In genomic region chr21:38460171-38460742, GRCh38 we compare ENCODE assay signal across 11 cellular contexts. TPM values are rescaled to one million over a fixed set of nuclear protein-coding genes. Genes with fewer than 3 reads are reported as not detected.
A peak's percentile ranks its signal among the peaks of the same experiment; 100 is the strongest.
DNase-seq lines count a peak whose midpoint lies in the region; ATAC-seq, FAIRE-seq and TF ChIP-seq lines count a peak whose summit lies in the region.
"Had no signal": no experiment of that assay in that cellular context is flagged by ENCODE, and none has a peak within 500 bp of the region (broad histone marks: within the 10 kb centered on the region; RNA-seq: fewer than 3 reads in every experiment).

No MANE protein-coding gene starts in this region.

- ATAC-seq in HepG2 = no peak

- H3K36me3 ChIP-seq in brain microvascular endothelial cell (replicated peaks) = no peaks in the 10 kb centered on the region
- no peaks in the 10 kb centered on the region for H3K36me3 ChIP-seq in hepatocyte (replicated peaks; ENCODE audit: insufficient read depth, low read depth)
- no peaks in the 10 kb centered on the region for H3K36me3 ChIP-seq in tibial artery
- H3K36me3 ChIP-seq in HepG2 (replicated peaks in 1 of 2; ENCODE audit: control insufficient read depth in 1 of 2, insufficient read depth in 2 of 2, low read length in 2 of 2) = no peaks in the 10 kb centered on the region

- TF ChIP-seq EP300 in HepG2 (IDR thresholded peaks at IDR 0.05; ENCODE audit: low read depth in 2 of 2, low read length in 2 of 2) = no peak
- TF ChIP-seq EP300 in HepG2 (CRISPR knock-in tag; IDR thresholded peaks at IDR 0.05; ENCODE audit: borderline replicate concordance) = no peak

- H3K4me3 ChIP-seq in brain microvascular endothelial cell (ENCODE audit: low read depth, low read length) = no peak overlapping the region
- H3K4me3 ChIP-seq in hepatocyte = no peak overlapping the region
- H3K4me3 ChIP-seq in tibial artery = no peak overlapping the region
- no peak overlapping the region for H3K4me3 ChIP-seq in HepG2 (replicated peaks in 1 of 3; ENCODE audit: insufficient read depth in 1 of 3, low read depth in 2 of 3, low read length in 3 of 3)
- H3K4me3 ChIP-seq: PC-9 had no signal

- no peaks in the 10 kb centered on the region for H4K20me1 ChIP-seq in hepatocyte (ENCODE audit: insufficient read depth, poor library complexity, severe bottlenecking)
- H4K20me1 ChIP-seq in HepG2 (ENCODE audit: insufficient read depth, low read length) = no peaks in the 10 kb centered on the region

- H3K9ac ChIP-seq in HepG2 (ENCODE audit: insufficient read depth, low read depth, low read length) = no peak overlapping the region

- in situ Hi-C loops in brain microvascular endothelial cell (cut with HindIII; ENCODE audit: low pct_ligation_motif_present, low sequenced_read_pairs) = no loop called here
- in situ Hi-C loops in HepG2 (cut with HindIII; ENCODE audit: extremely low pct_ligation_motif_present, low pct_unique_long_range_greater_than_20kb) = no loop called here

- H2AFZ ChIP-seq in hepatocyte (no peak overlapping the region), HepG2 (ENCODE audit: low read length) (no peak overlapping the region)
- H2AFZ ChIP-seq: PC-9 had no signal

- no peak for TF ChIP-seq POLR2A in HepG2 (IDR thresholded peaks at IDR 0.05; ENCODE audit: insufficient read depth in 1 of 2, low read depth in 2 of 2, low read length in 2 of 2)

- 81% methylated on average over 6 of the region's 6 CpGs for WGBS in hepatocyte (ENCODE audit: low lambda C conversion rate, missing lambda C conversion rate)
- 47% methylated on average over 6 of the region's 6 CpGs for WGBS in HepG2 (ENCODE audit: low lambda C conversion rate)

- TF ChIP-seq CTCF in brain microvascular endothelial cell (IDR thresholded peaks at IDR 0.05; ENCODE audit: low read depth, low read length, missing control alignments) (no peak), hepatocyte (IDR thresholded peaks at IDR 0.05; ENCODE audit: poor library complexity) (no peak), tibial artery (IDR thresholded peaks at IDR 0.05) (no peak), HepG2 (CRISPR knock-in tag; IDR thresholded peaks at IDR 0.05) (no peak)

- no peak for FAIRE-seq in HepG2 (lab: Jason Lieb, UNC)

- H3K4me2 ChIP-seq in hepatocyte (no peak overlapping the region), HepG2 (ENCODE audit: low read depth, low read length) (no peak overlapping the region)
- H3K4me2 ChIP-seq: PC-9 had no signal

- CTCF ChIA-PET in HepG2 (lab: Yijun Ruan, JAX; ENCODE audit: low intra/inter-chr PET ratio, low total read pairs) = no interaction called here

- H3K27ac ChIP-seq in brain microvascular endothelial cell (peak overlapping the region; percentile 96), hepatocyte (peak overlapping the region; percentile 20), tibial artery (peak overlapping the region; percentile 77 to 80), HepG2 (ENCODE audit: extremely low read length, insufficient read depth, low read length) (no peak overlapping the region)
- H3K27ac ChIP-seq: PC-9 had no signal

- H3K9me3 ChIP-seq in hepatocyte (ENCODE audit: low read depth) = no peaks in the 10 kb centered on the region
- H3K9me3 ChIP-seq in tibial artery = no peaks in the 10 kb centered on the region
- no peaks in the 10 kb centered on the region for H3K9me3 ChIP-seq in HepG2 (ENCODE audit: low read length)

- H3K4me1 ChIP-seq in hepatocyte (ENCODE audit: insufficient read depth) (no peaks in the 10 kb centered on the region), tibial artery (peaks cover 0 to 77% (median 42%) of the 10 kb centered on the region in 4 donors), HepG2 (ENCODE audit: insufficient read depth, low read length) (no peaks in the 10 kb centered on the region)

- DNase-seq in NCI-H2029 (lab: John Stamatoyannopoulos, UW) (peak; percentile 71), brain microvascular endothelial cell (peak; percentile 84), hepatocyte (ENCODE audit: low spot score) (no peak), tibial artery (peak in 1 of 2 donors; percentile 48), NCI-H748 (lab: John Stamatoyannopoulos, UW; ENCODE audit: unreplicated experiment) (no peak), HepG2 (ENCODE audit: low spot score) (no peak)
- DNase-seq in stimulated activated CD4-positive, alpha-beta T cell treated with anti-CD3 and anti-CD28 coated beads, Interleukin-4, amount 100 ng/mL, for 1 hour = no peak
- DNase-seq: activated T-cell treated with anti-CD3 and anti-CD28 coated beads for 4 hours, glutamatergic neuron, NCI-H146, PC-9 had no signal

- intact Hi-C loops in tibial artery (cut with DNase I; ENCODE audit: low total_unique reads) (no loop called here), HepG2 (cut with micrococcal nuclease; ENCODE audit: unreplicated experiment) (no loop called here)

- no TSS peak for BruUV-seq in HepG2 (replicated peaks; lab: Mats Ljungman, UMichigan)

- H3K79me2 ChIP-seq in hepatocyte (no peaks in the 10 kb centered on the region), HepG2 (ENCODE audit: insufficient read depth, low read length) (no peaks in the 10 kb centered on the region)

- H3K9me2 ChIP-seq in hepatocyte (replicated peaks; ENCODE audit: insufficient read depth) = no peaks in the 10 kb centered on the region

- no peaks in the 10 kb centered on the region for H3K27me3 ChIP-seq in brain microvascular endothelial cell (replicated peaks)
- no peaks in the 10 kb centered on the region for H3K27me3 ChIP-seq in hepatocyte
- no peaks in the 10 kb centered on the region for H3K27me3 ChIP-seq in tibial artery
- H3K27me3 ChIP-seq in HepG2 (ENCODE audit: control insufficient read depth in 1 of 2, insufficient read depth in 2 of 2, low read length in 2 of 2) = peaks cover 0 to 4% of the 10 kb centered on the region in 2 experiments; a peak in 1 of 5 replicates

- POLR2A ChIA-PET in HepG2 (lab: Yijun Ruan, JAX) = no interaction called here

- no peak for TF ChIP-seq RAD21 in HepG2 (CRISPR knock-in tag; IDR thresholded peaks at IDR 0.05)

TF ChIP-seq in HepG2, 621 proteins besides CTCF, POLR2A, EP300 and RAD21 (continues in another document):
- TF ChIP-seq ATF1 (CRISPR knock-in tag; IDR thresholded peaks at IDR 0.05) (no peak), JUN (CRISPR knock-in tag; IDR thresholded peaks at IDR 0.05) (no peak), SIN3B (IDR thresholded peaks at IDR 0.05; ENCODE audit: low read length) (no peak), POLR2AphosphoS2 (IDR thresholded peaks at IDR 0.05; ENCODE audit: low read depth, low read length) (no peak), GMEB1 (CRISPR knock-in tag; IDR thresholded peaks at IDR 0.05; ENCODE audit: borderline replicate concordance) (no peak)
- TF ChIP-seq, protein P1, sequence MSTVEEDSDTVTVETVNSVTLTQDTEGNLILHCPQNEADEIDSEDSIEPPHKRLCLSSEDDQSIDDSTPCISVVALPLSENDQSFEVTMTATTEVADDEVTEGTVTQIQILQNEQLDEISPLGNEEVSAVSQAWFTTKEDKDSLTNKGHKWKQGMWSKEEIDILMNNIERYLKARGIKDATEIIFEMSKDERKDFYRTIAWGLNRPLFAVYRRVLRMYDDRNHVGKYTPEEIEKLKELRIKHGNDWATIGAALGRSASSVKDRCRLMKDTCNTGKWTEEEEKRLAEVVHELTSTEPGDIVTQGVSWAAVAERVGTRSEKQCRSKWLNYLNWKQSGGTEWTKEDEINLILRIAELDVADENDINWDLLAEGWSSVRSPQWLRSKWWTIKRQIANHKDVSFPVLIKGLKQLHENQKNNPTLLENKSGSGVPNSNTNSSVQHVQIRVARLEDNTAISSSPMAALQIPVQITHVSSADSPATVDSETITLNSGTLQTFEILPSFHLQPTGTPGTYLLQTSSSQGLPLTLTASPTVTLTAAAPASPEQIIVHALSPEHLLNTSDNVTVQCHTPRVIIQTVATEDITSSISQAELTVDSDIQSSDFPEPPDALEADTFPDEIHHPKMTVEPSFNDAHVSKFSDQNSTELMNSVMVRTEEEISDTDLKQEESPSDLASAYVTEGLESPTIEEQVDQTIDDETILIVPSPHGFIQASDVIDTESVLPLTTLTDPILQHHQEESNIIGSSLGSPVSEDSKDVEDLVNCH (CRISPR knock-in tag; IDR thresholded peaks at IDR 0.05) = no peak

RNA-seq across cellular contexts. Expression of gene ERG, which starts 38.0 kb away (rescaled TPM):
- total RNA-seq in hepatocyte = 4.7 and 5.1 TPM in 2 replicates
- 1.9 and 2.5 TPM in 2 replicates for polyA plus RNA-seq in hepatocyte
- not detected in 2 replicates for total RNA-seq in HepG2 (2016; rRNA removed; fragmentation: Illumina TruSeq; extraction: Trizol)
- not detected in 2 replicates for total RNA-seq in HepG2 (2016; cell fraction: cytosol; rRNA removed; fragmentation: Illumina TruSeq; extraction: Trizol; ENCODE audit: low read depth)
- not detected in 2 replicates for total RNA-seq in HepG2 (2016; cell fraction: insoluble cytoplasmic fraction; rRNA removed; fragmentation: Illumina TruSeq; extraction: Trizol)
- total RNA-seq in HepG2 (2016; cell fraction: membrane; rRNA removed; fragmentation: Illumina TruSeq; extraction: Trizol) = not detected in 2 replicates
- not detected in 2 replicates for total RNA-seq in HepG2 (2016; cell fraction: nucleus; rRNA removed; fragmentation: Illumina TruSeq; extraction: Trizol)
- not detected in 2 replicates for polyA plus RNA-seq in HepG2 (2011; rRNA removed)
- polyA plus RNA-seq in HepG2 (2011; cell fraction: cytosol; rRNA removed) = not detected in 2 replicates
- polyA plus RNA-seq in HepG2 (2011; cell fraction: nucleus; rRNA removed) = not detected in 2 replicates
- not detected in 2 replicates for polyA plus RNA-seq in HepG2 (2012)
- not detected in 2 replicates for polyA plus RNA-seq in HepG2 (2016; cell fraction: cytosol; fragmentation: Illumina TruSeq; extraction: Trizol; ENCODE audit: low read depth)
- not detected in 2 replicates for polyA plus RNA-seq in HepG2 (2016; cell fraction: insoluble cytoplasmic fraction; fragmentation: Illumina TruSeq; extraction: Trizol; ENCODE audit: low read depth)
- polyA plus RNA-seq in HepG2 (2016; cell fraction: membrane; fragmentation: Illumina TruSeq; extraction: Trizol; ENCODE audit: low read depth) = not detected in 2 replicates
- polyA plus RNA-seq in HepG2 (2016; cell fraction: nucleus; fragmentation: Illumina TruSeq; extraction: Trizol; ENCODE audit: insufficient read depth, low read depth) = not detected in 2 replicates
- not detected in 2 replicates for polyA minus RNA-seq in HepG2 (2011; rRNA and poly(A)+ RNA removed; ENCODE audit: low replicate concordance)
- polyA minus RNA-seq in HepG2 (2011; cell fraction: cytosol; rRNA and poly(A)+ RNA removed) = not detected in 2 replicates
- polyA minus RNA-seq in HepG2 (2011; cell fraction: nucleus; rRNA and poly(A)+ RNA removed) = not detected in 2 replicates
- total RNA-seq: PC-9 had no signal

Comparison
In these comparisons a context has a peak if more than half of its experiments do, and no peak if none do; other contexts are left out.
1. DNase-seq: peak in NCI-H2029 (single experiment) and brain microvascular endothelial cell (single experiment); none in hepatocyte (single experiment), NCI-H748 (single experiment), HepG2 (single experiment) and stimulated activated CD4-positive, alpha-beta T cell treated with anti-CD3 and anti-CD28 coated beads, Interleukin-4, amount 100 ng/mL, for 1 hour (single experiment).